24 cellular contexts compared by ENCODE assay signal in the genomic region with DNA sequence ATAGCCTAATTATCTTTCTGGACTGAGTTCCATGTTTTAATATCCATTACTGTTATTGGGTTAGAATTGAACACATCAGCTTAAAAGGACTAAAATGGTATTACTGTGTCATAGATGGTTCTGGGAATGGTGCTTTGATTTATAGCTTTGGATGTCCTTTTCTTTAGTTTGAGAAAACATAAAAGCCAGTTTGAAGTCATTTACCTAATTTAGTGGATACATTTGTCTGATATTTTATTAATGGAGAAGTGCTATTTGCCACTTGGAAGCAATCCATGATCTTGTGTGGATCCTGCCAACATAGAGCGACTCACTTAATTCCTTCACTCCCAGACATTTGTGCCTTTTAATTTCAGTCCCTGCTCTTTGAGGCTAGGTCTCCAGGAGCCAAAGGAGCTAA.
DNase-seq lines count a peak whose midpoint lies in the region; ATAC-seq, FAIRE-seq and TF ChIP-seq lines count a peak whose summit lies in the region.
"Had no signal": no experiment of that assay in that cellular context is flagged by ENCODE, and none has a peak within 500 bp of the region (broad histone marks: within the 10 kb centered on the region; RNA-seq: fewer than 3 reads in every experiment).

No MANE protein-coding gene starts in this region.

- no peaks in the 10 kb centered on the region for H3K9me3 ChIP-seq in GM23248 (ENCODE audit: low read depth)
- no peaks in the 10 kb centered on the region for H3K9me3 ChIP-seq in neural progenitor cell (ENCODE audit: low read depth)
- H3K9me3 ChIP-seq: spleen had no signal

- TF ChIP-seq CTCF in AG10803 (conservative IDR thresholded peaks at IDR 0.05; ENCODE audit: low read length) = no peak
- TF ChIP-seq CTCF in neural progenitor cell (IDR thresholded peaks at IDR 0.05) = no peak

- H3K27ac ChIP-seq in GM23248 (no peak overlapping the region), neural progenitor cell (peak overlapping the region; percentile 21)
- H3K27ac ChIP-seq: spleen had no signal

- H3K36me3 Mint-ChIP-seq in neural progenitor cell = peaks cover 18% of the 10 kb centered on the region
- H3K36me3 Mint-ChIP-seq: naive thymus-derived CD4-positive, alpha-beta T cell; stimulated activated memory B cell treated with anti-CD40 and anti-IgM and Interleukin-4, amounts not matched to agents 10 μg/mL and 1 μg/mL and 100 μg/mL, for 72 hours had no signal

- no peak overlapping the region for H3K4me3 Mint-ChIP-seq in neural progenitor cell
- H3K4me3 Mint-ChIP-seq: activated CD4-positive, alpha-beta T cell treated with anti-CD3 and anti-CD28 coated beads, Interleukin-2, amount 10 ng/mL, durations not matched to agents 7 days and 5 days; activated T-cell treated with anti-CD3 and anti-CD28 coated beads, Interleukin-2, amount 50 U/mL, for 72 hours; dendritic cell treated with granulocyte-macrophage colony-stimulating factor and Interleukin-4, amounts not matched to agents 40 ng/mL and 50 ng/mL, for 4 days; naive thymus-derived CD4-positive, alpha-beta T cell; stimulated activated memory B cell treated with anti-CD40 and anti-IgM and Interleukin-4, amounts not matched to agents 10 μg/mL and 1 μg/mL and 100 μg/mL, for 72 hours had no signal

- H4K20me1 ChIP-seq in GM23248 (ENCODE audit: insufficient read depth) (no peaks in the 10 kb centered on the region), neural progenitor cell (ENCODE audit: low read depth) (no peaks in the 10 kb centered on the region)

- peaks cover 21% of the 10 kb centered on the region for H3K36me3 ChIP-seq in GM23248 (ENCODE audit: low read depth)
- no peaks in the 10 kb centered on the region for H3K36me3 ChIP-seq in neural progenitor cell

- H3K4me1 ChIP-seq in GM23248 (ENCODE audit: insufficient read depth) = peaks cover 15% of the 10 kb centered on the region
- peaks cover 15% of the 10 kb centered on the region for H3K4me1 ChIP-seq in neural progenitor cell
- H3K4me1 ChIP-seq: spleen had no signal

- ATAC-seq in GM19328 (IDR thresholded peaks at IDR 0.05; ENCODE audit: unreplicated experiment) (no peak), HG02885 (IDR thresholded peaks at IDR 0.05; ENCODE audit: poor library complexity, unreplicated experiment) (no peak)
- ATAC-seq: activated T-cell treated with anti-CD3 and anti-CD28 coated beads, Interleukin-2, amount 50 U/mL, for 72 hours; left colon; naive thymus-derived CD4-positive, alpha-beta T cell; stimulated activated memory B cell treated with anti-CD40 and anti-IgM and Interleukin-4, amounts not matched to agents 10 μg/mL and 1 μg/mL and 100 μg/mL, for 72 hours had no signal

- DNase-seq in AG10803 (ENCODE audit: low read depth) (peak; percentile 38), GM23248 (peak; percentile 64), astrocyte of the hippocampus (ENCODE audit: low read depth, low spot score) (peak; percentile 9), neural progenitor cell (ENCODE audit: low spot score) (peak; percentile 29), HTR-8/SVneo (ENCODE audit: insufficient read length, low spot score) (no peak)
- DNase-seq: activated CD4-positive, alpha-beta T cell treated with anti-CD3 and anti-CD28 coated beads, Interleukin-2, amount 10 ng/mL, durations not matched to agents 7 days and 5 days; activated naive CD4-positive, alpha-beta T cell treated with anti-CD3 and anti-CD28 coated beads, Interleukin-2, amount 50 U/mL, for 16 hours; activated T-cell treated with anti-CD3 and anti-CD28 coated beads, Interleukin-2, amount 50 U/mL, for 72 hours; caudate nucleus; GOT3; Karpas-422; left colon; naive thymus-derived CD4-positive, alpha-beta T cell; NCI-H1092; NCI-H2029 treated with DMSO at 0.1 percent for 48 hours; NCI-H345; spleen; stimulated activated CD4-positive, alpha-beta T cell treated with anti-CD3 and anti-CD28 coated beads, Interleukin-2, amount 100 ng/mL, for 48 hours; T-helper 9 cell had no signal

- H3K27ac Mint-ChIP-seq in neural progenitor cell = peak overlapping the region; percentile 47
- H3K27ac Mint-ChIP-seq: activated CD4-positive, alpha-beta T cell treated with anti-CD3 and anti-CD28 coated beads, Interleukin-2, amount 10 ng/mL, durations not matched to agents 7 days and 5 days; activated T-cell treated with anti-CD3 and anti-CD28 coated beads, Interleukin-2, amount 50 U/mL, for 72 hours; dendritic cell treated with granulocyte-macrophage colony-stimulating factor and Interleukin-4, amounts not matched to agents 40 ng/mL and 50 ng/mL, for 4 days; naive thymus-derived CD4-positive, alpha-beta T cell; stimulated activated memory B cell treated with anti-CD40 and anti-IgM and Interleukin-4, amounts not matched to agents 10 μg/mL and 1 μg/mL and 100 μg/mL, for 72 hours had no signal

- H3K4me2 ChIP-seq in GM23248 (ENCODE audit: unreplicated experiment) (no peak overlapping the region), neural progenitor cell (peak overlapping the region; percentile 40)

- H3F3A ChIP-seq in GM23248 (ENCODE audit: insufficient read depth) (peaks cover 3% of the 10 kb centered on the region), neural progenitor cell (ENCODE audit: low read depth) (peaks cover 4% of the 10 kb centered on the region)

- peaks cover 12% of the 10 kb centered on the region for H3K4me1 Mint-ChIP-seq in neural progenitor cell
- H3K4me1 Mint-ChIP-seq: activated CD4-positive, alpha-beta T cell treated with anti-CD3 and anti-CD28 coated beads, Interleukin-2, amount 10 ng/mL, durations not matched to agents 7 days and 5 days; naive thymus-derived CD4-positive, alpha-beta T cell; stimulated activated memory B cell treated with anti-CD40 and anti-IgM and Interleukin-4, amounts not matched to agents 10 μg/mL and 1 μg/mL and 100 μg/mL, for 72 hours had no signal

- no peaks in the 10 kb centered on the region for H3K9me2 ChIP-seq in GM23248 (ENCODE audit: insufficient read depth)

- H2AFZ ChIP-seq in GM23248 (no peak overlapping the region), neural progenitor cell (replicated peaks) (peak overlapping the region; percentile 23)

- H3K9me3 Mint-ChIP-seq in neural progenitor cell = no peaks in the 10 kb centered on the region
- H3K9me3 Mint-ChIP-seq: activated CD4-positive, alpha-beta T cell treated with anti-CD3 and anti-CD28 coated beads, Interleukin-2, amount 10 ng/mL, durations not matched to agents 7 days and 5 days; dendritic cell treated with granulocyte-macrophage colony-stimulating factor and Interleukin-4, amounts not matched to agents 40 ng/mL and 50 ng/mL, for 4 days; stimulated activated memory B cell treated with anti-CD40 and anti-IgM and Interleukin-4, amounts not matched to agents 10 μg/mL and 1 μg/mL and 100 μg/mL, for 72 hours had no signal

- H3K27me3 ChIP-seq in GM23248 (replicated peaks; ENCODE audit: insufficient read depth) = no peaks in the 10 kb centered on the region
- no peaks in the 10 kb centered on the region for H3K27me3 ChIP-seq in neural progenitor cell
- H3K27me3 ChIP-seq: spleen had no signal

- H3K79me2 ChIP-seq in GM23248 (ENCODE audit: insufficient read depth) = no peaks in the 10 kb centered on the region; the same call in 1 of the 2 replicates
- no peaks in the 10 kb centered on the region for H3K79me2 ChIP-seq in neural progenitor cell (ENCODE audit: low read depth)

- H3K9ac ChIP-seq in GM23248 (no peak overlapping the region), neural progenitor cell (no peak overlapping the region)

- no peaks in the 10 kb centered on the region for H3K27me3 Mint-ChIP-seq in neural progenitor cell (ENCODE audit: insufficient read depth, low read depth)
- H3K27me3 Mint-ChIP-seq: activated CD4-positive, alpha-beta T cell treated with anti-CD3 and anti-CD28 coated beads, Interleukin-2, amount 10 ng/mL, durations not matched to agents 7 days and 5 days; dendritic cell treated with granulocyte-macrophage colony-stimulating factor and Interleukin-4, amounts not matched to agents 40 ng/mL and 50 ng/mL, for 4 days; stimulated activated memory B cell treated with anti-CD40 and anti-IgM and Interleukin-4, amounts not matched to agents 10 μg/mL and 1 μg/mL and 100 μg/mL, for 72 hours had no signal

- no peak for FAIRE-seq in HTR-8/SVneo (lab: Jason Lieb, UNC)
- FAIRE-seq: D721Med had no signal

- 44 to 68% methylated on average over 1 of the region's 1 CpG for WGBS in GM23248 (ENCODE audit: low coverage in 1 of 2, low lambda C conversion rate in 2 of 2, missing lambda C conversion rate in 2 of 2), 2 experiments

- H3K4me3 ChIP-seq in AG10803 (ENCODE audit: low read length) (no peak overlapping the region), GM23248 (no peak overlapping the region), neural progenitor cell (no peak overlapping the region)
- H3K4me3 ChIP-seq: spleen had no signal

- in situ Hi-C loops in GM23248 (cut with MboI) = no loop called here
